ENCODE assay signal across 1 cellular context in the genomic region with DNA sequence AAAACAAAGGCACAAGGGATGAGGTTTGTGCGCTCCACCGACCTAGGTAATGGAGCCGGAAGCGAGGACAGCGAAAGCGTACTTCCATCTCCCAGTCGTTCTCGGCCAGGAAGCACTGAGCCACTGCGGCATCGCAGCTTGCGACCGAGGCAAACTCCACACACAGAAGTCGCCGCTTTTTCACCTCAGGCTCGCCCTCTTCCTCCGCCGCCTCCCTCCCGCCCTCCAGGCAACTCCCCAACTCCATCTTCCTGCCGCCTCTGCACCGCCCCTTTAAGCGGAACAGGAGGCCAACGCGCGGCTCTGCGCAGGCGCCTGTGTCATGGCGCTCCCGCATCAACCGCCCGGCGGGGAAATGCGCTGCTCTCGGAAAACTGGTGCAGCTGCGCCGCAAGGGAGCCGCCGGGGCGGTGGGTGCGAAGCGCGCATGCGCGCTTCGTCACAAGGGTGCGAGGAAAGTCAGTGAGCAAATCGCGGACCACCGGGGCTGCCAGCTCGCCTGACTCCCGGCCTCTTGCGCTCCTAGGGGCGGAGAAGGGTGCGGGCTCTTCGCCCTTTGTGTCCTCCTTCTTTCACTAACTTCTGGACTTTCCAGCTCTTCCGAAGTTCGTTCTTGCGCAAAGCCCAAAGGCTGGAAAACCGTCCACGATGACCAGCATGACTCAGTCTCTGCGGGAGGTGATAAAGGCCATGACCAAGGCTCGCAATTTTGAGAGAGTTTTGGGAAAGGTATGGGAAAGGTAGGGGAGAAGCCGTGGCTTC.
TF ChIP-seq lines count a peak whose summit lies in the region.

A gene (plus strand): TSS at position 462 of the 762 bp plus-strand sequence. CDS start 187 bp downstream, at position 649.
A gene with protein sequence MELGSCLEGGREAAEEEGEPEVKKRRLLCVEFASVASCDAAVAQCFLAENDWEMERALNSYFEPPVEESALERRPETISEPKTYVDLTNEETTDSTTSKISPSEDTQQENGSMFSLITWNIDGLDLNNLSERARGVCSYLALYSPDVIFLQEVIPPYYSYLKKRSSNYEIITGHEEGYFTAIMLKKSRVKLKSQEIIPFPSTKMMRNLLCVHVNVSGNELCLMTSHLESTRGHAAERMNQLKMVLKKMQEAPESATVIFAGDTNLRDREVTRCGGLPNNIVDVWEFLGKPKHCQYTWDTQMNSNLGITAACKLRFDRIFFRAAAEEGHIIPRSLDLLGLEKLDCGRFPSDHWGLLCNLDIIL (minus strand): TSS at position 284 of the 762 bp plus-strand sequence. CDS start 37 bp downstream, at position 247.

TF ChIP-seq in GM12878, 131 proteins besides CTCF, POLR2A, EP300 and RAD21 (continued from another document and continues in another):
- TF ChIP-seq, protein P1, sequence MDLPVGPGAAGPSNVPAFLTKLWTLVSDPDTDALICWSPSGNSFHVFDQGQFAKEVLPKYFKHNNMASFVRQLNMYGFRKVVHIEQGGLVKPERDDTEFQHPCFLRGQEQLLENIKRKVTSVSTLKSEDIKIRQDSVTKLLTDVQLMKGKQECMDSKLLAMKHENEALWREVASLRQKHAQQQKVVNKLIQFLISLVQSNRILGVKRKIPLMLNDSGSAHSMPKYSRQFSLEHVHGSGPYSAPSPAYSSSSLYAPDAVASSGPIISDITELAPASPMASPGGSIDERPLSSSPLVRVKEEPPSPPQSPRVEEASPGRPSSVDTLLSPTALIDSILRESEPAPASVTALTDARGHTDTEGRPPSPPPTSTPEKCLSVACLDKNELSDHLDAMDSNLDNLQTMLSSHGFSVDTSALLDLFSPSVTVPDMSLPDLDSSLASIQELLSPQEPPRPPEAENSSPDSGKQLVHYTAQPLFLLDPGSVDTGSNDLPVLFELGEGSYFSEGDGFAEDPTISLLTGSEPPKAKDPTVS (IDR thresholded peaks at IDR 0.05; ENCODE audit: low read depth, low read length) = no peak
- TF ChIP-seq, protein P2, sequence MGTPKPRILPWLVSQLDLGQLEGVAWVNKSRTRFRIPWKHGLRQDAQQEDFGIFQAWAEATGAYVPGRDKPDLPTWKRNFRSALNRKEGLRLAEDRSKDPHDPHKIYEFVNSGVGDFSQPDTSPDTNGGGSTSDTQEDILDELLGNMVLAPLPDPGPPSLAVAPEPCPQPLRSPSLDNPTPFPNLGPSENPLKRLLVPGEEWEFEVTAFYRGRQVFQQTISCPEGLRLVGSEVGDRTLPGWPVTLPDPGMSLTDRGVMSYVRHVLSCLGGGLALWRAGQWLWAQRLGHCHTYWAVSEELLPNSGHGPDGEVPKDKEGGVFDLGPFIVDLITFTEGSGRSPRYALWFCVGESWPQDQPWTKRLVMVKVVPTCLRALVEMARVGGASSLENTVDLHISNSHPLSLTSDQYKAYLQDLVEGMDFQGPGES (IDR thresholded peaks at IDR 0.05) = no peak
- TF ChIP-seq SREBF1 (IDR thresholded peaks at IDR 0.05; ENCODE audit: low read length) (no peak), NR2C2 (IDR thresholded peaks at IDR 0.05; ENCODE audit: borderline replicate concordance, control insufficient read depth, insufficient read length, low read depth) (no peak), PML (IDR thresholded peaks at IDR 0.05; ENCODE audit: low read length) (peak; percentile 58; the same call in 1 of the 2 replicates), SMC3 (IDR thresholded peaks at IDR 0.05; ENCODE audit: borderline replicate concordance, low read length) (no peak), PAX8 (IDR thresholded peaks at IDR 0.05) (no peak), ZNF24 (IDR thresholded peaks at IDR 0.05) (peak; percentile 30; the same call in 1 of the 2 replicates), CBX3 (IDR thresholded peaks at IDR 0.05; ENCODE audit: borderline replicate concordance, low read depth) (no peak), SRF (IDR thresholded peaks at IDR 0.05; ENCODE audit: low read depth in 2 of 2, low read length in 2 of 2) (0 out of 4 replicates have a peak, but pooled peaks of 1 of the 2 experiments have one; percentile 66), LARP7 (IDR thresholded peaks at IDR 0.05) (peak; percentile 56; the same call in 1 of the 2 replicates), CHD2 (IDR thresholded peaks at IDR 0.05; ENCODE audit: borderline replicate concordance, low read depth, low read length) (no peak), FOXM1 (IDR thresholded peaks at IDR 0.05; ENCODE audit: low read depth, low read length) (no peak), FOS (IDR thresholded peaks at IDR 0.05; ENCODE audit: borderline replicate concordance, extremely low read depth, insufficient read length) (no peak), NFIC (IDR thresholded peaks at IDR 0.05; ENCODE audit: low read depth, low read length) (no peak), EZH2 (IDR thresholded peaks at IDR 0.05; ENCODE audit: borderline replicate concordance, control insufficient read depth, low read depth, low read length) (no peak)
- TF ChIP-seq, protein P3, sequence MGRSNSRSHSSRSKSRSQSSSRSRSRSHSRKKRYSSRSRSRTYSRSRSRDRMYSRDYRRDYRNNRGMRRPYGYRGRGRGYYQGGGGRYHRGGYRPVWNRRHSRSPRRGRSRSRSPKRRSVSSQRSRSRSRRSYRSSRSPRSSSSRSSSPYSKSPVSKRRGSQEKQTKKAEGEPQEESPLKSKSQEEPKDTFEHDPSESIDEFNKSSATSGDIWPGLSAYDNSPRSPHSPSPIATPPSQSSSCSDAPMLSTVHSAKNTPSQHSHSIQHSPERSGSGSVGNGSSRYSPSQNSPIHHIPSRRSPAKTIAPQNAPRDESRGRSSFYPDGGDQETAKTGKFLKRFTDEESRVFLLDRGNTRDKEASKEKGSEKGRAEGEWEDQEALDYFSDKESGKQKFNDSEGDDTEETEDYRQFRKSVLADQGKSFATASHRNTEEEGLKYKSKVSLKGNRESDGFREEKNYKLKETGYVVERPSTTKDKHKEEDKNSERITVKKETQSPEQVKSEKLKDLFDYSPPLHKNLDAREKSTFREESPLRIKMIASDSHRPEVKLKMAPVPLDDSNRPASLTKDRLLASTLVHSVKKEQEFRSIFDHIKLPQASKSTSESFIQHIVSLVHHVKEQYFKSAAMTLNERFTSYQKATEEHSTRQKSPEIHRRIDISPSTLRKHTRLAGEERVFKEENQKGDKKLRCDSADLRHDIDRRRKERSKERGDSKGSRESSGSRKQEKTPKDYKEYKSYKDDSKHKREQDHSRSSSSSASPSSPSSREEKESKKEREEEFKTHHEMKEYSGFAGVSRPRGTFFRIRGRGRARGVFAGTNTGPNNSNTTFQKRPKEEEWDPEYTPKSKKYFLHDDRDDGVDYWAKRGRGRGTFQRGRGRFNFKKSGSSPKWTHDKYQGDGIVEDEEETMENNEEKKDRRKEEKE (IDR thresholded peaks at IDR 0.05) = no peak
- TF ChIP-seq, protein P4, sequence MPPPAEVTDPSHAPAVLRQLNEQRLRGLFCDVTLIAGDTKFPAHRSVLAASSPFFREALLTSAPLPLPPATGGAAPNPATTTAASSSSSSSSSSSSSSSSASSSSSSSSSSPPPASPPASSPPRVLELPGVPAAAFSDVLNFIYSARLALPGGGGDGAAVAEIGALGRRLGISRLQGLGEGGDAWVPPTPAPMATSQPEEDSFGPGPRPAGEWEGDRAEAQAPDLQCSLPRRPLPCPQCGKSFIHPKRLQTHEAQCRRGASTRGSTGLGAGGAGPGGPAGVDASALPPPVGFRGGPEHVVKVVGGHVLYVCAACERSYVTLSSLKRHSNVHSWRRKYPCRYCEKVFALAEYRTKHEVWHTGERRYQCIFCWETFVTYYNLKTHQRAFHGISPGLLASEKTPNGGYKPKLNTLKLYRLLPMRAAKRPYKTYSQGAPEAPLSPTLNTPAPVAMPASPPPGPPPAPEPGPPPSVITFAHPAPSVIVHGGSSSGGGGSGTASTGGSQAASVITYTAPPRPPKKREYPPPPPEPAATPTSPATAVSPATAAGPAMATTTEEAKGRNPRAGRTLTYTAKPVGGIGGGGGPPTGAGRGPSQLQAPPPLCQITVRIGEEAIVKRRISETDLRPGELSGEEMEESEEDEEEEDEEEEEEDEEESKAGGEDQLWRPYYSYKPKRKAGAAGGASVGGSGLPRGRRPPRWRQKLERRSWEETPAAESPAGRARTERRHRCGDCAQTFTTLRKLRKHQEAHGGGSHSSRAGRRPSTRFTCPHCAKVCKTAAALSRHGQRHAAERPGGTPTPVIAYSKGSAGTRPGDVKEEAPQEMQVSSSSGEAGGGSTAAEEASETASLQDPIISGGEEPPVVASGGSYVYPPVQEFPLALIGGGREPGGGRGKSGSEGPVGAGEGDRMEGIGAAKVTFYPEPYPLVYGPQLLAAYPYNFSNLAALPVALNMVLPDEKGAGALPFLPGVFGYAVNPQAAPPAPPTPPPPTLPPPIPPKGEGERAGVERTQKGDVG (CRISPR knock-in tag; IDR thresholded peaks at IDR 0.05) = no peak
- TF ChIP-seq, protein P5, sequence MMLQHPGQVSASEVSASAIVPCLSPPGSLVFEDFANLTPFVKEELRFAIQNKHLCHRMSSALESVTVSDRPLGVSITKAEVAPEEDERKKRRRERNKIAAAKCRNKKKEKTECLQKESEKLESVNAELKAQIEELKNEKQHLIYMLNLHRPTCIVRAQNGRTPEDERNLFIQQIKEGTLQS (IDR thresholded peaks at IDR 0.05; ENCODE audit: borderline replicate concordance, extremely low read depth, low read depth, low read length) = no peak
- TF ChIP-seq, protein P6, sequence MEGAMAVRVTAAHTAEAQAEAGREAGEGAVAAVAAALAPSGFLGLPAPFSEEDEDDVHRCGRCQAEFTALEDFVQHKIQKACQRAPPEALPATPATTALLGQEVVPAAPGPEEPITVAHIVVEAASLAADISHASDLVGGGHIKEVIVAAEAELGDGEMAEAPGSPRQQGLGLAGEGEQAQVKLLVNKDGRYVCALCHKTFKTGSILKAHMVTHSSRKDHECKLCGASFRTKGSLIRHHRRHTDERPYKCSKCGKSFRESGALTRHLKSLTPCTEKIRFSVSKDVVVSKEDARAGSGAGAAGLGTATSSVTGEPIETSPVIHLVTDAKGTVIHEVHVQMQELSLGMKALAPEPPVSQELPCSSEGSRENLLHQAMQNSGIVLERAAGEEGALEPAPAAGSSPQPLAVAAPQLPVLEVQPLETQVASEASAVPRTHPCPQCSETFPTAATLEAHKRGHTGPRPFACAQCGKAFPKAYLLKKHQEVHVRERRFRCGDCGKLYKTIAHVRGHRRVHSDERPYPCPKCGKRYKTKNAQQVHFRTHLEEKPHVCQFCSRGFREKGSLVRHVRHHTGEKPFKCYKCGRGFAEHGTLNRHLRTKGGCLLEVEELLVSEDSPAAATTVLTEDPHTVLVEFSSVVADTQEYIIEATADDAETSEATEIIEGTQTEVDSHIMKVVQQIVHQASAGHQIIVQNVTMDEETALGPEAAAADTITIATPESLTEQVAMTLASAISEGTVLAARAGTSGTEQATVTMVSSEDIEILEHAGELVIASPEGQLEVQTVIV (IDR thresholded peaks at IDR 0.05; ENCODE audit: borderline replicate concordance, partially characterized antibody) = peak; percentile 66
- TF ChIP-seq, protein P7, sequence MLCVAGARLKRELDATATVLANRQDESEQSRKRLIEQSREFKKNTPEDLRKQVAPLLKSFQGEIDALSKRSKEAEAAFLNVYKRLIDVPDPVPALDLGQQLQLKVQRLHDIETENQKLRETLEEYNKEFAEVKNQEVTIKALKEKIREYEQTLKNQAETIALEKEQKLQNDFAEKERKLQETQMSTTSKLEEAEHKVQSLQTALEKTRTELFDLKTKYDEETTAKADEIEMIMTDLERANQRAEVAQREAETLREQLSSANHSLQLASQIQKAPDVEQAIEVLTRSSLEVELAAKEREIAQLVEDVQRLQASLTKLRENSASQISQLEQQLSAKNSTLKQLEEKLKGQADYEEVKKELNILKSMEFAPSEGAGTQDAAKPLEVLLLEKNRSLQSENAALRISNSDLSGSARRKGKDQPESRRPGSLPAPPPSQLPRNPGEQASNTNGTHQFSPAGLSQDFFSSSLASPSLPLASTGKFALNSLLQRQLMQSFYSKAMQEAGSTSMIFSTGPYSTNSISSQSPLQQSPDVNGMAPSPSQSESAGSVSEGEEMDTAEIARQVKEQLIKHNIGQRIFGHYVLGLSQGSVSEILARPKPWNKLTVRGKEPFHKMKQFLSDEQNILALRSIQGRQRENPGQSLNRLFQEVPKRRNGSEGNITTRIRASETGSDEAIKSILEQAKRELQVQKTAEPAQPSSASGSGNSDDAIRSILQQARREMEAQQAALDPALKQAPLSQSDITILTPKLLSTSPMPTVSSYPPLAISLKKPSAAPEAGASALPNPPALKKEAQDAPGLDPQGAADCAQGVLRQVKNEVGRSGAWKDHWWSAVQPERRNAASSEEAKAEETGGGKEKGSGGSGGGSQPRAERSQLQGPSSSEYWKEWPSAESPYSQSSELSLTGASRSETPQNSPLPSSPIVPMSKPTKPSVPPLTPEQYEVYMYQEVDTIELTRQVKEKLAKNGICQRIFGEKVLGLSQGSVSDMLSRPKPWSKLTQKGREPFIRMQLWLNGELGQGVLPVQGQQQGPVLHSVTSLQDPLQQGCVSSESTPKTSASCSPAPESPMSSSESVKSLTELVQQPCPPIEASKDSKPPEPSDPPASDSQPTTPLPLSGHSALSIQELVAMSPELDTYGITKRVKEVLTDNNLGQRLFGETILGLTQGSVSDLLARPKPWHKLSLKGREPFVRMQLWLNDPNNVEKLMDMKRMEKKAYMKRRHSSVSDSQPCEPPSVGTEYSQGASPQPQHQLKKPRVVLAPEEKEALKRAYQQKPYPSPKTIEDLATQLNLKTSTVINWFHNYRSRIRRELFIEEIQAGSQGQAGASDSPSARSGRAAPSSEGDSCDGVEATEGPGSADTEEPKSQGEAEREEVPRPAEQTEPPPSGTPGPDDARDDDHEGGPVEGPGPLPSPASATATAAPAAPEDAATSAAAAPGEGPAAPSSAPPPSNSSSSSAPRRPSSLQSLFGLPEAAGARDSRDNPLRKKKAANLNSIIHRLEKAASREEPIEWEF (IDR thresholded peaks at IDR 0.05; ENCODE audit: insufficient replicate concordance, low read depth, low read length) = no peak
- TF ChIP-seq, protein P8, sequence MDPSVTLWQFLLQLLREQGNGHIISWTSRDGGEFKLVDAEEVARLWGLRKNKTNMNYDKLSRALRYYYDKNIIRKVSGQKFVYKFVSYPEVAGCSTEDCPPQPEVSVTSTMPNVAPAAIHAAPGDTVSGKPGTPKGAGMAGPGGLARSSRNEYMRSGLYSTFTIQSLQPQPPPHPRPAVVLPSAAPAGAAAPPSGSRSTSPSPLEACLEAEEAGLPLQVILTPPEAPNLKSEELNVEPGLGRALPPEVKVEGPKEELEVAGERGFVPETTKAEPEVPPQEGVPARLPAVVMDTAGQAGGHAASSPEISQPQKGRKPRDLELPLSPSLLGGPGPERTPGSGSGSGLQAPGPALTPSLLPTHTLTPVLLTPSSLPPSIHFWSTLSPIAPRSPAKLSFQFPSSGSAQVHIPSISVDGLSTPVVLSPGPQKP (IDR thresholded peaks at IDR 0.05; ENCODE audit: low read depth, low read length) = peak; percentile 37; the same call in 1 of the 2 replicates
